ENCODE assay signal across 4 cellular contexts in genomic region chr6:169494038-169494437, GRCh38.
TF ChIP-seq lines count a peak whose summit lies in the region.

No MANE protein-coding gene starts in this region.

TF ChIP-seq in HEK293, 187 proteins besides CTCF, POLR2A, EP300 and RAD21:
- TF ChIP-seq ZNF10 (tag by site-specific recombination; IDR thresholded peaks at IDR 0.05), result peak; percentile 64; the same call in 1 of the 2 replicates
- TF ChIP-seq ZNF132 (tag by site-specific recombination; IDR thresholded peaks at IDR 0.05; ENCODE audit: borderline replicate concordance), result no peak
TF ChIP-seq in HEK293: peak in this region for 1.

TF ChIP-seq in IMR-90, 13 proteins besides CTCF, POLR2A, EP300 and RAD21:
- no peak for TF ChIP-seq BHLHE40 (IDR thresholded peaks at IDR 0.05; ENCODE audit: low read depth, low read length)
- TF ChIP-seq SMC3 (IDR thresholded peaks at IDR 0.05; ENCODE audit: low read depth, low read length), result no peak
- TF ChIP-seq MXI1 (IDR thresholded peaks at IDR 0.05; ENCODE audit: borderline replicate concordance, low read depth, low read length), result no peak
- TF ChIP-seq ELK1 (IDR thresholded peaks at IDR 0.05; ENCODE audit: borderline replicate concordance, low read depth, low read length), result no peak
- no peak for TF ChIP-seq CHD1 (IDR thresholded peaks at IDR 0.05; ENCODE audit: low read depth, low read length)
- TF ChIP-seq NFE2L2 (IDR thresholded peaks at IDR 0.05; ENCODE audit: low read depth, low read length), result no peak
- TF ChIP-seq FOS (IDR thresholded peaks at IDR 0.05; ENCODE audit: low read depth, low read length), result no peak
- TF ChIP-seq RCOR1 (IDR thresholded peaks at IDR 0.05; ENCODE audit: insufficient replicate concordance, low read length), result no peak
- no peak for TF ChIP-seq MAFK (IDR thresholded peaks at IDR 0.05; ENCODE audit: low read depth, low read length)
- no peak for TF ChIP-seq CEBPB (IDR thresholded peaks at IDR 0.05; ENCODE audit: low read depth, low read length)
- TF ChIP-seq RFX5 (IDR thresholded peaks at IDR 0.05; ENCODE audit: low read depth, low read length), result no peak

TF ChIP-seq in WTC11, 78 proteins besides CTCF, POLR2A, EP300 and RAD21:
- TF ChIP-seq ZNF121 (CRISPR knock-in tag; IDR thresholded peaks at IDR 0.05) (0 out of 2 replicates have a peak, but pooled peaks have one; percentile 19), ZNF281 (CRISPR knock-in tag; IDR thresholded peaks at IDR 0.05) (no peak), ZNF416 (CRISPR knock-in tag; IDR thresholded peaks at IDR 0.05) (no peak), PREB (CRISPR knock-in tag; IDR thresholded peaks at IDR 0.05; ENCODE audit: borderline replicate concordance) (no peak)
- TF ChIP-seq, protein P1, sequence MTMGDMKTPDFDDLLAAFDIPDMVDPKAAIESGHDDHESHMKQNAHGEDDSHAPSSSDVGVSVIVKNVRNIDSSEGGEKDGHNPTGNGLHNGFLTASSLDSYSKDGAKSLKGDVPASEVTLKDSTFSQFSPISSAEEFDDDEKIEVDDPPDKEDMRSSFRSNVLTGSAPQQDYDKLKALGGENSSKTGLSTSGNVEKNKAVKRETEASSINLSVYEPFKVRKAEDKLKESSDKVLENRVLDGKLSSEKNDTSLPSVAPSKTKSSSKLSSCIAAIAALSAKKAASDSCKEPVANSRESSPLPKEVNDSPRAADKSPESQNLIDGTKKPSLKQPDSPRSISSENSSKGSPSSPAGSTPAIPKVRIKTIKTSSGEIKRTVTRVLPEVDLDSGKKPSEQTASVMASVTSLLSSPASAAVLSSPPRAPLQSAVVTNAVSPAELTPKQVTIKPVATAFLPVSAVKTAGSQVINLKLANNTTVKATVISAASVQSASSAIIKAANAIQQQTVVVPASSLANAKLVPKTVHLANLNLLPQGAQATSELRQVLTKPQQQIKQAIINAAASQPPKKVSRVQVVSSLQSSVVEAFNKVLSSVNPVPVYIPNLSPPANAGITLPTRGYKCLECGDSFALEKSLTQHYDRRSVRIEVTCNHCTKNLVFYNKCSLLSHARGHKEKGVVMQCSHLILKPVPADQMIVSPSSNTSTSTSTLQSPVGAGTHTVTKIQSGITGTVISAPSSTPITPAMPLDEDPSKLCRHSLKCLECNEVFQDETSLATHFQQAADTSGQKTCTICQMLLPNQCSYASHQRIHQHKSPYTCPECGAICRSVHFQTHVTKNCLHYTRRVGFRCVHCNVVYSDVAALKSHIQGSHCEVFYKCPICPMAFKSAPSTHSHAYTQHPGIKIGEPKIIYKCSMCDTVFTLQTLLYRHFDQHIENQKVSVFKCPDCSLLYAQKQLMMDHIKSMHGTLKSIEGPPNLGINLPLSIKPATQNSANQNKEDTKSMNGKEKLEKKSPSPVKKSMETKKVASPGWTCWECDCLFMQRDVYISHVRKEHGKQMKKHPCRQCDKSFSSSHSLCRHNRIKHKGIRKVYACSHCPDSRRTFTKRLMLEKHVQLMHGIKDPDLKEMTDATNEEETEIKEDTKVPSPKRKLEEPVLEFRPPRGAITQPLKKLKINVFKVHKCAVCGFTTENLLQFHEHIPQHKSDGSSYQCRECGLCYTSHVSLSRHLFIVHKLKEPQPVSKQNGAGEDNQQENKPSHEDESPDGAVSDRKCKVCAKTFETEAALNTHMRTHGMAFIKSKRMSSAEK (CRISPR knock-in tag; IDR thresholded peaks at IDR 0.05; ENCODE audit: borderline replicate concordance), result no peak
TF ChIP-seq in WTC11: peak in this region for 1.

TF ChIP-seq in K562, 482 proteins besides CTCF, POLR2A, EP300 and RAD21:
- TF ChIP-seq ZNF134 (CRISPR knock-in tag; conservative IDR thresholded peaks at IDR 0.05), result peak; percentile 71
- TF ChIP-seq NFRKB (IDR thresholded peaks at IDR 0.05; ENCODE audit: low read depth), result no peak
